21 cellular contexts compared by ENCODE assay signal in the genomic region with DNA sequence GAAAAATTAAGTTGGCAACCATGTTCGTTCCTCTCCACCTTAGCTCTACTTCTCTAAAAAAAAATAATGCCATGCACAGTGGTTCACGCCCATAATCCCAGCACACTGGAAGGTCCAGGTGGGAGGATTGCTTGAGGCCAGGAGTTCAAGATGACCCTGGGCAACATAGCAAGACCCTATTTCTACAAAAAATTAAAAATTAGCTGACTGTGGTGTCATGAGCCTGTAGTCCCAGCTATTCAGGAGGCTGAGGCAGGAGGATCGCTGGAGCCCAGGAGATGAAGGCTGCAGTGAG. TPM values are rescaled to one million over a fixed set of nuclear protein-coding genes. Genes with fewer than 3 reads are reported as not detected.
"Had no signal": no experiment of that assay in that cellular context is flagged by ENCODE, and none has a peak within 500 bp of the region (broad histone marks: within the 10 kb centered on the region; RNA-seq: fewer than 3 reads in every experiment).

No MANE protein-coding gene starts in this region.

- ATAC-seq: gastrocnemius medialis; stimulated activated naive B cell treated with anti-CD40 and anti-IgM and Interleukin-4, amounts not matched to agents 10 μg/mL and 1 μg/mL and 100 μg/mL, for 72 hours; stimulated activated naive CD8-positive, alpha-beta T cell treated with anti-CD3 and anti-CD28 coated beads, Interleukin-15, amount 100 ng/mL, for 72 hours had no signal

- H3K27me3 ChIP-seq: esophagus muscularis mucosa, gastrocnemius medialis, heart right ventricle, sigmoid colon, transverse colon had no signal

- FAIRE-seq: endometrium, kidney had no signal

- H3K4me3 ChIP-seq: esophagus muscularis mucosa, gastrocnemius medialis, heart right ventricle, left ventricle myocardium inferior, sigmoid colon, skin epidermis, thoracic aorta, transverse colon had no signal

- H3K27ac ChIP-seq: gastrocnemius medialis, neutrophil, thoracic aorta had no signal

- H3K9me3 ChIP-seq: esophagus muscularis mucosa, gastrocnemius medialis, heart right ventricle, left ventricle myocardium inferior, neutrophil, sigmoid colon, thoracic aorta, transverse colon had no signal

- H3K36me3 ChIP-seq: esophagus muscularis mucosa, gastrocnemius medialis, heart right ventricle, left ventricle myocardium inferior, neutrophil, sigmoid colon, thoracic aorta, transverse colon had no signal

- DNase-seq: effector memory CD4-positive, alpha-beta T cell; gastrocnemius medialis; heart right ventricle; immature natural killer cell; kidney; left cardiac atrium; left ventricle myocardium inferior; naive thymus-derived CD4-positive, alpha-beta T cell; nephron progenitor cell; posterior cingulate gyrus; sigmoid colon; stimulated activated CD4-positive, alpha-beta T cell treated with anti-CD3 and anti-CD28 coated beads, Interleukin-2, amount 100 ng/mL, for 24 hours; stimulated activated CD4-positive, alpha-beta T cell treated with anti-CD3 and anti-CD28 coated beads, Interleukin-4, amount 100 ng/mL, for 4 hours; stimulated activated naive B cell treated with anti-CD40 and anti-IgM and Interleukin-4, amounts not matched to agents 10 μg/mL and 1 μg/mL and 100 μg/mL, for 72 hours; stimulated activated naive CD8-positive, alpha-beta T cell treated with anti-CD3 and anti-CD28 coated beads, Interleukin-15, amount 100 ng/mL, for 72 hours had no signal

- H3K4me1 ChIP-seq: gastrocnemius medialis, sigmoid colon had no signal

RNA-seq across cellular contexts. Expression of gene NPAS2, which starts 40.1 kb away (rescaled TPM):
- polyA plus RNA-seq: immature natural killer cell had no signal
